17 cellular contexts compared by ENCODE assay signal in the genomic region with DNA sequence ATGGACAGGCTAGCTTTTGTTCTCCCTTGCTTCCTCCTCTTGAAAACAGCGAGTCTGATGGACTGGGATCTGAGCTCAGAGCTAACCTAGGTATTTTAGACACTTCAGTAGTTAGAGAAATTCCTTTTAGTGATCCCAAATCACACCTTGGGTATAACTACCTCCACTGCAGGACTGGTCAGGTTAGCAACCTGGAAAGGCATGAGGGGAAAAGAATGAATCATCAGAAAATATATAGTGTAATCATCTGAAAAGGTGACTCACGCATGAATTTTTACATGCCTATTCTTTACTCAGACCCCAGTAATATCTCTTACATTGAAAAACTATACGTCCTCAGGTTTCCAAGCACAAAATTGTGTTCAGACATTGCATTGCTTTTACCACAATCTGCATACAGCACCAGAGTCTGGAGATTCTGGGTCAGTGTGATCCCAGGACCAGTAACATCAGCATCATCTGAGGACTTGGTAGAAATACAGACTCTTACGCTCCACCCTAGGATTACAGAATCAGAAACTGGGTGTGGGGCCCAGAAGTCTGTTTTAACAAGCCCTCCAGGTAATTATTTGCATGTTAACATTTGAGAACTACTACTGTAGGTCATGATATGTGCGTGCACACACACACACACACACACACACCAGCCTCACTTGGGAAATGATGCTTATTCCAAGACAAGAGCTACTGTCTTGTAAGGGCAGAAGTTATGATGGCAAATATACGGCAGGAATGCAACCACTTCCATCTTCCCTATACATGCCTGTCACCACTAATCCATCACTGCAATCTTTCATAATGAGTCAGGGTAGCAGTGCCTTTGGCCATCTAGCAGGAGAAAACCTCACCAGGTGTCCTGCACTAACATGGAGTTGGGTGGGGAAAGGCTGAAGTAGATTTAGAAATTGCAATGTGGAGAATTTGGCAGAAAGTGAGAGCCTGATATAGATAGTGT.
A peak's percentile ranks its signal among the peaks of the same experiment; 100 is the strongest.
DNase-seq lines count a peak whose midpoint lies in the region; ATAC-seq and TF ChIP-seq lines count a peak whose summit lies in the region.
"Had no signal": no experiment of that assay in that cellular context is flagged by ENCODE, and none has a peak within 500 bp of the region (broad histone marks: within the 10 kb centered on the region; RNA-seq: fewer than 3 reads in every experiment).

No MANE protein-coding gene starts in this region.

- TF ChIP-seq RAD21 in Ishikawa (IDR thresholded peaks at IDR 0.05; ENCODE audit: low read depth) = no peak

- H3K4me3 ChIP-seq in AG10803 (ENCODE audit: low read length) = no peak overlapping the region
- H3K4me3 ChIP-seq: gastroesophageal sphincter had no signal

- no peak for TF ChIP-seq EP300 in Ishikawa (IDR thresholded peaks at IDR 0.05; ENCODE audit: borderline replicate concordance)

- peak; percentile 25 for DNase-seq in AG10803 (ENCODE audit: low read depth)
- DNase-seq in astrocyte of the hippocampus (ENCODE audit: low read depth, low spot score) = peak; percentile 26
- peak; percentile 59 for DNase-seq in kidney glomerular epithelial cell (lab: John Stamatoyannopoulos, UW)
- no peak for DNase-seq in ureter (ENCODE audit: low spot score)
- DNase-seq: activated CD8-positive, alpha-beta T cell treated with anti-CD3 and anti-CD28 coated beads for 36 hours; aorta; DMS 273 treated with DMSO at 0.1 percent for 48 hours; NCI-H1048; nucleus accumbens; small intestine; stimulated activated naive CD8-positive, alpha-beta T cell treated with anti-CD3 and anti-CD28 coated beads, Interleukin-15, amount 100 ng/mL, for 72 hours had no signal

- no peak for TF ChIP-seq CTCF in AG10803 (conservative IDR thresholded peaks at IDR 0.05; ENCODE audit: low read length)

- no peak for ATAC-seq in GM21526 (IDR thresholded peaks at IDR 0.05; ENCODE audit: low FRiP score, unreplicated experiment)
- ATAC-seq in GM18873 (IDR thresholded peaks at IDR 0.05; ENCODE audit: low FRiP score, unreplicated experiment) = no peak
- no peak for ATAC-seq in GM19328 (IDR thresholded peaks at IDR 0.05; ENCODE audit: unreplicated experiment)
- ATAC-seq: activated CD8-positive, alpha-beta T cell treated with anti-CD3 and anti-CD28 coated beads for 36 hours; activated T-helper 17 cell treated with anti-CD3 and anti-CD28 coated beads, Interleukin-2, amount 50 U/mL, for 72 hours; gastroesophageal sphincter; stimulated activated naive CD8-positive, alpha-beta T cell treated with anti-CD3 and anti-CD28 coated beads, Interleukin-15, amount 100 ng/mL, for 72 hours had no signal

TF ChIP-seq in Ishikawa, 13 proteins besides CTCF, POLR2A, EP300 and RAD21:
- no peak for TF ChIP-seq NFIC (IDR thresholded peaks at IDR 0.05)
- 0 out of 2 replicates have a peak, but pooled peaks have one; percentile 35 for TF ChIP-seq TEAD4 (IDR thresholded peaks at IDR 0.05)
